ENCODE assay signal across 8 cellular contexts in genomic region chr18:24019641-24020331, GRCh38. TPM values are rescaled to one million over a fixed set of nuclear protein-coding genes. Genes with fewer than 3 reads are reported as not detected.
DNase-seq lines count a peak whose midpoint lies in the region; ATAC-seq and TF ChIP-seq lines count a peak whose summit lies in the region.

No MANE protein-coding gene starts in this region.

- H3K36me3 ChIP-seq in right lobe of liver = no peaks in the 10 kb centered on the region

- POLR2A ChIA-PET in activated naive CD8-positive, alpha-beta T cell treated with anti-CD3 and anti-CD28 coated beads, Interleukin-2, amount 10 ng/mL, durations not matched to agents 7 days and 5 days (lab: Charles Lee) = interaction anchor here (1.0 kb wide), 1 partner anchor 85 kb away, joined by 4 read pairs; no protein-coding TSS in a partner anchor

- peaks cover 73% of the 10 kb centered on the region for H3K4me1 Mint-ChIP-seq in activated naive CD8-positive, alpha-beta T cell treated with anti-CD3 and anti-CD28 coated beads, Interleukin-2, amount 10 ng/mL, durations not matched to agents 7 days and 5 days

- no peak overlapping the region for H3K4me3 ChIP-seq in right lobe of liver

- no peaks in the 10 kb centered on the region for H3K9me3 ChIP-seq in right lobe of liver

- H3K36me3 Mint-ChIP-seq in activated naive CD8-positive, alpha-beta T cell treated with anti-CD3 and anti-CD28 coated beads, Interleukin-2, amount 10 ng/mL, durations not matched to agents 7 days and 5 days = peaks cover 35% of the 10 kb centered on the region

- peaks cover 0 to 18% (median 0%) of the 10 kb centered on the region in 4 donors for H3K4me1 ChIP-seq in right lobe of liver

- no peaks in the 10 kb centered on the region for H3K27me3 Mint-ChIP-seq in activated naive CD8-positive, alpha-beta T cell treated with anti-CD3 and anti-CD28 coated beads, Interleukin-2, amount 10 ng/mL, durations not matched to agents 7 days and 5 days

- DNase-seq in GM13977 (ENCODE audit: low spot score) (peak; percentile 75), NAMALWA (ENCODE audit: low spot score) (peak; percentile 87), hepatic stellate cell (ENCODE audit: low spot score) (no peak), right lobe of liver (no peak), DMS 273 treated with DMSO at 0.1 percent for 48 hours (lab: John Stamatoyannopoulos, UW) (no peak), EL (no peak)
- DNase-seq in activated naive CD8-positive, alpha-beta T cell treated with anti-CD3 and anti-CD28 coated beads, Interleukin-2, amount 10 ng/mL, durations not matched to agents 7 days and 5 days = no peak

- no peak overlapping the region for H3K27ac ChIP-seq in right lobe of liver

- peak; percentile 81 for ATAC-seq in GM21825 (IDR thresholded peaks at IDR 0.05; ENCODE audit: unreplicated experiment)
- ATAC-seq in activated naive CD8-positive, alpha-beta T cell treated with anti-CD3 and anti-CD28 coated beads, Interleukin-2, amount 10 ng/mL, durations not matched to agents 7 days and 5 days (ENCODE audit: low read depth) = peak; percentile 80
- ATAC-seq in right lobe of liver = no peak

- TF ChIP-seq CTCF in GM13977 (IDR thresholded peaks at IDR 0.05; ENCODE audit: extremely low read depth, insufficient read depth, missing control alignments) = no peak
- no peak for TF ChIP-seq CTCF in right lobe of liver (IDR thresholded peaks at IDR 0.05)

- WGBS in right lobe of liver (ENCODE audit: insufficient coverage, low coverage, low lambda C conversion rate, missing lambda C conversion rate) = 58% methylated on average over 5 of the region's 5 CpGs

- in situ Hi-C loops in GM13977 (cut with MboI; ENCODE audit: low pct_unique_long_range_greater_than_20kb, low sequenced_read_pairs, unreplicated experiment) = no loop called here

- no peak for TF ChIP-seq POLR2A in right lobe of liver (IDR thresholded peaks at IDR 0.05)

- H3K27ac Mint-ChIP-seq in activated naive CD8-positive, alpha-beta T cell treated with anti-CD3 and anti-CD28 coated beads, Interleukin-2, amount 10 ng/mL, durations not matched to agents 7 days and 5 days = peak overlapping the region; percentile 88

- H3K9me3 Mint-ChIP-seq in activated naive CD8-positive, alpha-beta T cell treated with anti-CD3 and anti-CD28 coated beads, Interleukin-2, amount 10 ng/mL, durations not matched to agents 7 days and 5 days = no peaks in the 10 kb centered on the region

- H3K27me3 ChIP-seq in right lobe of liver = no peaks in the 10 kb centered on the region

- intact Hi-C loops in right lobe of liver (cut with DNase I) = no loop called here

- peak overlapping the region; percentile 77 for H3K4me3 Mint-ChIP-seq in activated naive CD8-positive, alpha-beta T cell treated with anti-CD3 and anti-CD28 coated beads, Interleukin-2, amount 10 ng/mL, durations not matched to agents 7 days and 5 days

RNA-seq across cellular contexts. Expression of gene TTC39C, which starts 5.2 kb away (rescaled TPM):
- total RNA-seq in activated naive CD8-positive, alpha-beta T cell treated with anti-CD3 and anti-CD28 coated beads, Interleukin-2, amount 10 ng/mL, durations not matched to agents 7 days and 5 days = 10 to 100 TPM; 84.0 to 95.1 TPM
- 100 to 1,000 TPM in 2 of 6 experiments, 10 to 100 TPM in 4; 61.9 to 167 (median 84.4) TPM for total RNA-seq in right lobe of liver

Comparison
In these comparisons a context has a peak if more than half of its experiments do, and no peak if none do; other contexts are left out.
1. DNase-seq: peak in GM13977 (single experiment) and NAMALWA (single experiment); none in activated naive CD8-positive, alpha-beta T cell treated with anti-CD3 and anti-CD28 coated beads, Interleukin-2, amount 10 ng/mL, durations not matched to agents 7 days and 5 days (single experiment), hepatic stellate cell (single experiment), right lobe of liver (0 of 3), DMS 273 treated with DMSO at 0.1 percent for 48 hours (single experiment) and EL (single experiment).
2. ATAC-seq: peak in GM21825 (single experiment) and activated naive CD8-positive, alpha-beta T cell treated with anti-CD3 and anti-CD28 coated beads, Interleukin-2, amount 10 ng/mL, durations not matched to agents 7 days and 5 days (single experiment); none in right lobe of liver (0 of 4).